9 cellular contexts compared by ENCODE assay signal in genomic region chr22:39348909-39349505, GRCh38. TPM values are rescaled to one million over a fixed set of nuclear protein-coding genes. Genes with fewer than 3 reads are reported as not detected.
DNase-seq lines count a peak whose midpoint lies in the region; ATAC-seq and TF ChIP-seq lines count a peak whose summit lies in the region.
"Had no signal": no experiment of that assay in that cellular context is flagged by ENCODE, and none has a peak within 500 bp of the region (broad histone marks: within the 10 kb centered on the region; RNA-seq: fewer than 3 reads in every experiment).

No MANE protein-coding gene starts in this region.

- intact Hi-C loops in OCI-LY7 (cut with micrococcal nuclease; ENCODE audit: unreplicated experiment): loop anchor here (1.0 to 10.0 kb wide), 2 partner anchors 30 to 96 kb away; partner anchors contain the start of gene RPL3

- H2AFZ ChIP-seq in OCI-LY7 (ENCODE audit: low read length): peak overlapping the region; percentile 95

- peaks cover 34% of the 10 kb centered on the region for H3K4me1 ChIP-seq in OCI-LY7 (ENCODE audit: insufficient read depth, low read length, poor library complexity, severe bottlenecking)
- H3K4me1 ChIP-seq in effector memory CD4-positive, alpha-beta T cell (ENCODE audit: control insufficient read depth, insufficient read depth, low read length, poor library complexity, severe bottlenecking): peaks cover 5% of the 10 kb centered on the region
- no peaks in the 10 kb centered on the region for H3K4me1 ChIP-seq in mucosa of stomach (ENCODE audit: control insufficient read depth, insufficient read depth, low read length)

- CTCF ChIA-PET in OCI-LY7 (lab: Charles Lee; ENCODE audit: unreplicated experiment): interaction anchor here (0.9 kb wide), 1 partner anchor 18 kb away, joined by 3 read pairs; no protein-coding TSS in a partner anchor

- H3K9me3 ChIP-seq in OCI-LY7 (ENCODE audit: low read length) (no peaks in the 10 kb centered on the region), mucosa of stomach (ENCODE audit: control insufficient read depth, low read length) (no peaks in the 10 kb centered on the region)
- no peaks in the 10 kb centered on the region for H3K9me3 ChIP-seq in effector memory CD4-positive, alpha-beta T cell (ENCODE audit: control insufficient read depth, low read length)

- H3K4me3 ChIP-seq in OCI-LY7 (ENCODE audit: low read depth, low read length, poor library complexity, severe bottlenecking): peak overlapping the region; percentile 66
- H3K4me3 ChIP-seq in effector memory CD4-positive, alpha-beta T cell (ENCODE audit: insufficient read depth, low read depth, low read length, poor library complexity, severe bottlenecking): peak overlapping the region; percentile 37
- H3K4me3 ChIP-seq in mucosa of stomach (ENCODE audit: low read length): no peak overlapping the region

- peak; percentile 42 for DNase-seq in DMS 273 (lab: John Stamatoyannopoulos, UW; ENCODE audit: unreplicated experiment)
- DNase-seq in DMS 273 treated with DMSO at 0.1 percent for 48 hours (lab: John Stamatoyannopoulos, UW): no peak
- no peak for DNase-seq in OCI-LY7 (ENCODE audit: low spot score)
- DNase-seq in effector memory CD4-positive, alpha-beta T cell: no peak
- no peak for DNase-seq in HPDE6-E6E7 (ENCODE audit: extremely low spot score)

- no peaks in the 10 kb centered on the region for H4K20me1 ChIP-seq in OCI-LY7 (ENCODE audit: insufficient read depth, low read length)

- H3K4me2 ChIP-seq in OCI-LY7 (ENCODE audit: low read length): peak overlapping the region; percentile 87

- H3K36me3 ChIP-seq in OCI-LY7 (ENCODE audit: insufficient read depth, low read length) (no peaks in the 10 kb centered on the region), mucosa of stomach (ENCODE audit: control insufficient read depth, insufficient read depth, low read length) (no peaks in the 10 kb centered on the region)
- no peaks in the 10 kb centered on the region for H3K36me3 ChIP-seq in effector memory CD4-positive, alpha-beta T cell (ENCODE audit: control insufficient read depth, insufficient read depth, low read length)

- H3K27ac ChIP-seq in OCI-LY7 (ENCODE audit: low read depth, low read length, poor library complexity, severe bottlenecking): peak overlapping the region; percentile 68
- H3K27ac ChIP-seq in effector memory CD4-positive, alpha-beta T cell (ENCODE audit: insufficient read depth, low read length, poor library complexity, severe bottlenecking): no peak overlapping the region
- H3K27ac ChIP-seq: 22Rv1 had no signal

- ATAC-seq in HG02571 (IDR thresholded peaks at IDR 0.05; ENCODE audit: unreplicated experiment) (no peak), HG03439 (IDR thresholded peaks at IDR 0.05; ENCODE audit: unreplicated experiment) (no peak)

- H3K27me3 ChIP-seq in effector memory CD4-positive, alpha-beta T cell (replicated peaks; ENCODE audit: control insufficient read depth, insufficient read depth, low read length, poor library complexity, severe bottlenecking): peaks cover 17% of the 10 kb centered on the region
- peaks cover 20% of the 10 kb centered on the region for H3K27me3 ChIP-seq in mucosa of stomach (ENCODE audit: control insufficient read depth, insufficient read depth, low read length)

- H3K79me2 ChIP-seq in OCI-LY7 (ENCODE audit: insufficient read depth, low read depth, low read length): no peaks in the 10 kb centered on the region

- POLR2A ChIA-PET in OCI-LY7 (lab: Charles Lee): interaction anchor here (0.5 to 1.3 kb wide), 6 partner anchors 27 to 1145 kb away, joined by 3 to 9 read pairs (median 4); partner anchors contain the start of gene RPL3

- peak overlapping the region; percentile 53 for H3K9ac ChIP-seq in mucosa of stomach (ENCODE audit: low read length)

- TF ChIP-seq CTCF in OCI-LY7 (conservative IDR thresholded peaks at IDR 0.05; ENCODE audit: low read length): no peak

- no peaks in the 10 kb centered on the region for H3K9me2 ChIP-seq in OCI-LY7 (ENCODE audit: insufficient read depth, low read length)

- BruUV-seq in OCI-LY7 (replicated peaks; lab: Mats Ljungman, UMichigan): no TSS peak

RNA-seq across cellular contexts. Expression of gene SYNGR1, which starts 0.8 kb away (rescaled TPM):
- 9.0 and 10.2 TPM in 2 replicates for total RNA-seq in OCI-LY7 (2014; rRNA removed; shearing (Covaris generic))
- 22.5 and 23.3 TPM in 2 replicates for total RNA-seq in OCI-LY7 (2022)

RNA-seq across cellular contexts. Expression of gene RPL3, which starts 29.6 kb away (rescaled TPM):
- 2,313 and 2,662 TPM in 2 replicates for total RNA-seq in OCI-LY7 (2014; rRNA removed; shearing (Covaris generic))
- total RNA-seq in OCI-LY7 (2022): 2,385 and 2,457 TPM in 2 replicates

RNA-seq across cellular contexts. Expression of gene TAB1, which starts 50.6 kb away (rescaled TPM):
- total RNA-seq in OCI-LY7 (2014; rRNA removed; shearing (Covaris generic)): 17.7 and 18.1 TPM in 2 replicates
- total RNA-seq in OCI-LY7 (2022): 36.5 and 38.2 TPM in 2 replicates
